Comparison of ENCODE assay signal across 28 cellular contexts in genomic region chr11:8325905-8326304, GRCh38.
DNase-seq lines count a peak whose midpoint lies in the region; ATAC-seq and TF ChIP-seq lines count a peak whose summit lies in the region.
"Had no signal": no experiment of that assay in that cellular context is flagged by ENCODE, and none has a peak within 500 bp of the region (broad histone marks: within the 10 kb centered on the region; RNA-seq: fewer than 3 reads in every experiment).

No MANE protein-coding gene starts in this region.

- H3K27me3 ChIP-seq in GM23338 (ENCODE audit: insufficient read depth) (no peaks in the 10 kb centered on the region), mesendoderm (ENCODE audit: insufficient read depth, low read length, poor library complexity) (no peaks in the 10 kb centered on the region), spleen (replicated peaks in 1 of 7) (peaks cover 0 to 19% (median 0%) of the 10 kb centered on the region in 7 donors)
- H3K27me3 ChIP-seq: BLaER1 treated with 17β-estradiol and CSF1 and Interleukin-3, amounts not matched to agents 10 nM and 100 nM; MG63; Peyer's patch had no signal

- H3K36me3 ChIP-seq in GM23338 (ENCODE audit: insufficient read depth) (no peaks in the 10 kb centered on the region), mesendoderm (ENCODE audit: control insufficient read depth, insufficient read depth, low read length) (no peaks in the 10 kb centered on the region), spleen (no peaks in the 10 kb centered on the region)
- H3K36me3 ChIP-seq: BLaER1 treated with 17β-estradiol and CSF1 and Interleukin-3, amounts not matched to agents 10 nM and 100 nM; HAP-1; MG63; Peyer's patch had no signal

- no peak overlapping the region for H3K27ac ChIP-seq in GM23338 (ENCODE audit: low read depth)
- no peak overlapping the region for H3K27ac ChIP-seq in mesendoderm (ENCODE audit: low read depth, low read length)
- H3K27ac ChIP-seq in spleen: no peak overlapping the region
- H3K27ac ChIP-seq: A549; BLaER1 treated with 17β-estradiol and CSF1 and Interleukin-3, amounts not matched to agents 10 nM and 100 nM; Peyer's patch; SK-N-MC had no signal

- TF ChIP-seq CTCF in GM23338 (conservative IDR thresholded peaks at IDR 0.05; ENCODE audit: low read depth in 2 of 2) (no peak), WTC11 (IDR thresholded peaks at IDR 0.05) (no peak), spleen (IDR thresholded peaks at IDR 0.05 in 8 of 11, conservative IDR thresholded peaks at IDR 0.05 in 3 of 11) (no peak)

- H2BK5ac ChIP-seq in mesendoderm (ENCODE audit: low read length): no peak overlapping the region

- peaks cover 11% of the 10 kb centered on the region for H3K27me3 Mint-ChIP-seq in GM23338 (ENCODE audit: insufficient read depth, low read depth, poor library complexity)
- peaks cover 3% of the 10 kb centered on the region; the same call in 1 of the 2 replicates for H3K27me3 Mint-ChIP-seq in WTC11 (ENCODE audit: low read depth)

- intact Hi-C loops in spleen (cut with DNase I; ENCODE audit: low total_unique reads): no loop called here

- no peak overlapping the region for H4K8ac ChIP-seq in mesendoderm (ENCODE audit: low read depth, low read length)

- CTCF ChIA-PET in WTC11 (lab: Charles Lee): interaction anchor here (0.5 to 1.6 kb wide), 14 partner anchors 11 to 625 kb away, joined by 3 to 7 read pairs (median 3); partner anchors contain the start of gene LMO1

- peaks cover 30% of the 10 kb centered on the region; the same call in 1 of the 2 replicates for H3K4me1 ChIP-seq in GM23338 (ENCODE audit: insufficient read depth)
- peaks cover 5% of the 10 kb centered on the region for H3K4me1 ChIP-seq in mesendoderm (ENCODE audit: control insufficient read depth, low read depth, low read length)
- H3K4me1 ChIP-seq in spleen: peaks cover 3 to 31% (median 15%) of the 10 kb centered on the region in 6 donors
- H3K4me1 ChIP-seq: Caco-2 had no signal

- peak; percentile 48 for ATAC-seq in GM23338
- peak; percentile 70 for ATAC-seq in WTC11
- no peak for ATAC-seq in GM18907 (IDR thresholded peaks at IDR 0.05; ENCODE audit: unreplicated experiment)
- ATAC-seq: A549, K562 had no signal

- no peak overlapping the region for H2AK5ac ChIP-seq in mesendoderm (ENCODE audit: low read length)

- H2AFZ ChIP-seq in GM23338: no peak overlapping the region

- H3K9me3 ChIP-seq in spleen: no peaks in the 10 kb centered on the region
- H3K9me3 ChIP-seq: A549; BLaER1 treated with 17β-estradiol and CSF1 and Interleukin-3, amounts not matched to agents 10 nM and 100 nM; Caco-2; HAP-1; MG63; Peyer's patch had no signal

- H2BK15ac ChIP-seq in mesendoderm (replicated peaks; ENCODE audit: low read depth): no peak overlapping the region

- H3F3A ChIP-seq in GM23338 (replicated peaks; ENCODE audit: low read depth): no peaks in the 10 kb centered on the region

- H3K23ac ChIP-seq in mesendoderm (ENCODE audit: low read length): no peak overlapping the region

- H3K79me2 ChIP-seq in GM23338 (replicated peaks; ENCODE audit: insufficient read depth) (no peaks in the 10 kb centered on the region), mesendoderm (ENCODE audit: control insufficient read depth, insufficient read depth, low read length) (no peaks in the 10 kb centered on the region)

- no peak overlapping the region for H4K5ac ChIP-seq in mesendoderm (ENCODE audit: low read length)

- H3K9me2 ChIP-seq in GM23338 (ENCODE audit: insufficient read depth): no peaks in the 10 kb centered on the region

- H3K4ac ChIP-seq in mesendoderm (ENCODE audit: low read depth, low read length): no peak overlapping the region

- H3K79me1 ChIP-seq in mesendoderm (ENCODE audit: low read length): no peaks in the 10 kb centered on the region

- POLR2A ChIA-PET in WTC11 (lab: Charles Lee): no interaction called here

- no peak overlapping the region; the same call in 1 of the 2 replicates for H3K27ac Mint-ChIP-seq in GM23338
- no peak overlapping the region for H3K27ac Mint-ChIP-seq in WTC11
- H3K27ac Mint-ChIP-seq: CD4-positive, alpha-beta memory T cell; HFFc6 had no signal

- H3K36me3 Mint-ChIP-seq in GM23338 (ENCODE audit: low read depth): no peaks in the 10 kb centered on the region
- no peaks in the 10 kb centered on the region for H3K36me3 Mint-ChIP-seq in WTC11
- H3K36me3 Mint-ChIP-seq: CD4-positive, alpha-beta memory T cell had no signal

- H3K4me3 ChIP-seq in GM23338 (no peak overlapping the region), mesendoderm (ENCODE audit: low read length) (no peak overlapping the region), spleen (no peak overlapping the region)
- H3K4me3 ChIP-seq: A549; BLaER1 treated with 17β-estradiol and CSF1 and Interleukin-3, amounts not matched to agents 10 nM and 100 nM; HAP-1; K562; MG63; Peyer's patch; SK-N-MC had no signal

- whole genome bisulfite sequencing in mesendoderm (ENCODE audit: extremely low coverage, insufficient coverage, low lambda C conversion rate): no CpG with 5 or more reads among the region's 6 CpGs
- 78 to 88% (median 82%) methylated on average over 6 of the region's 6 CpGs for WGBS in spleen, 5 donors

- H2BK120ac ChIP-seq in mesendoderm (ENCODE audit: low read depth, low read length): no peak overlapping the region

- H3K4me2 ChIP-seq in GM23338 (no peak overlapping the region), mesendoderm (ENCODE audit: low read length) (no peak overlapping the region)
- H3K4me2 ChIP-seq: A549; BLaER1 treated with 17β-estradiol and CSF1 and Interleukin-3, amounts not matched to agents 10 nM and 100 nM had no signal

- no peak overlapping the region for H3K9ac ChIP-seq in mesendoderm (ENCODE audit: low read length)
- H3K9ac ChIP-seq: BLaER1 treated with 17β-estradiol and CSF1 and Interleukin-3, amounts not matched to agents 10 nM and 100 nM had no signal

- H3K4me1 Mint-ChIP-seq in GM23338 (peaks cover 37% of the 10 kb centered on the region), WTC11 (peaks cover 32% of the 10 kb centered on the region)
- H3K4me1 Mint-ChIP-seq: CD4-positive, alpha-beta memory T cell had no signal

- TF ChIP-seq POLR2A in spleen (IDR thresholded peaks at IDR 0.05): no peak

- H4K20me1 ChIP-seq in GM23338 (replicated peaks; ENCODE audit: insufficient read depth): no peaks in the 10 kb centered on the region

- no peak overlapping the region for H3K56ac ChIP-seq in mesendoderm (ENCODE audit: low read length)

- DNase-seq in GM23338 (ENCODE audit: low spot score) (peak; percentile 60), WTC11 (ENCODE audit: low spot score) (no peak), mesendoderm (peak; percentile 52), spleen (peak; percentile 37), anterior cingulate cortex (lab: John Stamatoyannopoulos, UW) (no peak), OCI-M1 (lab: John Stamatoyannopoulos, UW) (no peak)
- DNase-seq: AML-193; Caco-2; CD4-positive, alpha-beta memory T cell; DMS79; EL; GF-D8; HFFc6; MG63; NCI-H1105 treated with DMSO at 0.1 percent for 48 hours; NCI-H146; NCI-H2029; NCI-H226; NCI-H510A; NCI-H69; SIG-M5 had no signal

- no peak overlapping the region for H3K18ac ChIP-seq in mesendoderm (ENCODE audit: low read length)

- no peak overlapping the region; the same call in 2 of the 3 replicates for H3K4me3 Mint-ChIP-seq in GM23338
- no peak overlapping the region for H3K4me3 Mint-ChIP-seq in WTC11
- H3K4me3 Mint-ChIP-seq: CD4-positive, alpha-beta memory T cell; HFFc6 had no signal

- peaks cover 10% of the 10 kb centered on the region; the same call in 2 of the 3 replicates for H3K9me3 Mint-ChIP-seq in GM23338
- H3K9me3 Mint-ChIP-seq in WTC11: peaks cover 11% of the 10 kb centered on the region
- H3K9me3 Mint-ChIP-seq: CD4-positive, alpha-beta memory T cell; HFFc6 had no signal

TF ChIP-seq in GM23338, 12 proteins besides CTCF, POLR2A, EP300 and RAD21 (continues in another document):
- TF ChIP-seq JUNB (IDR thresholded peaks at IDR 0.05; ENCODE audit: unreplicated experiment) (no peak), ETS1 (IDR thresholded peaks at IDR 0.05) (no peak), EZH2phosphoT487 (IDR thresholded peaks at IDR 0.05; ENCODE audit: unreplicated experiment) (no peak)

TF ChIP-seq in WTC11, 78 proteins besides CTCF, POLR2A, EP300 and RAD21 (continues in another document):
- TF ChIP-seq ETV6 (CRISPR knock-in tag; IDR thresholded peaks at IDR 0.05): no peak
- no peak for TF ChIP-seq ZNF671 (CRISPR knock-in tag; IDR thresholded peaks at IDR 0.05)
- no peak for TF ChIP-seq ESRRA (CRISPR knock-in tag; IDR thresholded peaks at IDR 0.05; ENCODE audit: borderline replicate concordance)
- no peak for TF ChIP-seq E2F5 (CRISPR knock-in tag; IDR thresholded peaks at IDR 0.05)
- TF ChIP-seq PREB (CRISPR knock-in tag; IDR thresholded peaks at IDR 0.05; ENCODE audit: borderline replicate concordance): no peak
- no peak for TF ChIP-seq PRRX2 (CRISPR knock-in tag; IDR thresholded peaks at IDR 0.05)
- TF ChIP-seq GTF2I (CRISPR knock-in tag; conservative IDR thresholded peaks at IDR 0.05): no peak

Comparison
In these comparisons a context has a peak if more than half of its experiments do, and no peak if none do; other contexts are left out.
1. DNase-seq: peak in GM23338 (single experiment), mesendoderm (single experiment) and spleen (single experiment); none in WTC11 (single experiment), anterior cingulate cortex (0 of 58) and OCI-M1 (single experiment).